Comparison of ENCODE assay signal across 19 cellular contexts in genomic region chr5:9540791-9541190, GRCh38. TPM values are rescaled to one million over a fixed set of nuclear protein-coding genes. Genes with fewer than 3 reads are reported as not detected.
DNase-seq lines count a peak whose midpoint lies in the region; ATAC-seq and TF ChIP-seq lines count a peak whose summit lies in the region.
"Had no signal": no experiment of that assay in that cellular context is flagged by ENCODE, and none has a peak within 500 bp of the region (broad histone marks: within the 10 kb centered on the region; RNA-seq: fewer than 3 reads in every experiment).

No MANE protein-coding gene starts in this region.

- peaks cover 64% of the 10 kb centered on the region for H3K4me1 Mint-ChIP-seq in HFFc6 (ENCODE audit: low read depth)
- H3K4me1 Mint-ChIP-seq: activated naive CD8-positive, alpha-beta T cell treated with anti-CD3 and anti-CD28 coated beads, Interleukin-2, amount 10 ng/mL, durations not matched to agents 7 days and 5 days had no signal

- DNase-seq in HFFc6: peak; percentile 79
- peak; percentile 69 for DNase-seq in astrocyte of the spinal cord (ENCODE audit: low read depth, low spot score)
- peak; percentile 67 for DNase-seq in fibroblast of villous mesenchyme (ENCODE audit: low read depth)
- peak; percentile 42 for DNase-seq in superior temporal gyrus (ENCODE audit: extremely low spot score)
- DNase-seq in NCI-H1694 treated with DMSO at 0.1 percent for 48 hours (lab: John Stamatoyannopoulos, UW): no peak
- no peak for DNase-seq in DMS153 treated with DMSO at 0.1 percent for 48 hours (lab: John Stamatoyannopoulos, UW; ENCODE audit: unreplicated experiment)
- DNase-seq: activated CD8-positive, alpha-beta T cell treated with anti-CD3 and anti-CD28 coated beads for 36 hours; activated naive CD8-positive, alpha-beta T cell treated with anti-CD3 and anti-CD28 coated beads, Interleukin-2, amount 10 ng/mL, durations not matched to agents 7 days and 5 days; activated T-cell treated with anti-CD3 and anti-CD28 coated beads, Interleukin-2, amount 50 U/mL, for 72 hours; DMS79; KG1; kidney; NCI-H1092 treated with DMSO at 0.1 percent for 48 hours; NCI-H748 treated with DMSO at 0.1 percent for 48 hours; stimulated activated CD4-positive, alpha-beta T cell treated with anti-CD3 and anti-CD28 coated beads, Interleukin-4, amount 100 ng/mL, for 1 hour had no signal

- H3K4me3 ChIP-seq in astrocyte of the spinal cord (ENCODE audit: low read depth, low read length): peak overlapping the region; percentile 21
- H3K4me3 ChIP-seq in fibroblast of villous mesenchyme (ENCODE audit: low read depth, low read length): peak overlapping the region; percentile 39

- no peak for ATAC-seq in GM19467 (IDR thresholded peaks at IDR 0.05; ENCODE audit: unreplicated experiment)
- ATAC-seq: activated CD8-positive, alpha-beta T cell treated with anti-CD3 and anti-CD28 coated beads for 36 hours; activated T-cell treated with anti-CD3 and anti-CD28 coated beads, Interleukin-2, amount 50 U/mL, for 72 hours; Panc1; sciatic nerve had no signal

- peaks cover 5% of the 10 kb centered on the region; the same call in 1 of the 2 replicates for H3K36me3 Mint-ChIP-seq in HFFc6 (ENCODE audit: low read depth)
- H3K36me3 Mint-ChIP-seq: activated naive CD8-positive, alpha-beta T cell treated with anti-CD3 and anti-CD28 coated beads, Interleukin-2, amount 10 ng/mL, durations not matched to agents 7 days and 5 days; CD14-positive monocyte had no signal

- peaks cover 4% of the 10 kb centered on the region for H3K27me3 Mint-ChIP-seq in HFFc6 (ENCODE audit: insufficient read depth)

- in situ Hi-C loops in astrocyte of the spinal cord (cut with HindIII; ENCODE audit: low sequenced_read_pairs): no loop called here

- H3K27ac Mint-ChIP-seq in HFFc6: peak overlapping the region; percentile 92
- H3K27ac Mint-ChIP-seq: activated CD8-positive, alpha-beta T cell treated with anti-CD3 and anti-CD28 coated beads for 36 hours; activated naive CD8-positive, alpha-beta T cell treated with anti-CD3 and anti-CD28 coated beads, Interleukin-2, amount 10 ng/mL, durations not matched to agents 7 days and 5 days; activated T-cell treated with anti-CD3 and anti-CD28 coated beads, Interleukin-2, amount 50 U/mL, for 72 hours; CD14-positive monocyte had no signal

- no peaks in the 10 kb centered on the region for H3K9me3 Mint-ChIP-seq in HFFc6
- H3K9me3 Mint-ChIP-seq: activated CD8-positive, alpha-beta T cell treated with anti-CD3 and anti-CD28 coated beads for 36 hours; activated naive CD8-positive, alpha-beta T cell treated with anti-CD3 and anti-CD28 coated beads, Interleukin-2, amount 10 ng/mL, durations not matched to agents 7 days and 5 days; activated T-cell treated with anti-CD3 and anti-CD28 coated beads, Interleukin-2, amount 50 U/mL, for 72 hours had no signal

- TF ChIP-seq CTCF in HFFc6 (IDR thresholded peaks at IDR 0.05) (no peak), astrocyte of the spinal cord (IDR thresholded peaks at IDR 0.05; ENCODE audit: low read depth, low read length) (no peak), fibroblast of villous mesenchyme (IDR thresholded peaks at IDR 0.05; ENCODE audit: insufficient read depth, low read depth, low read length) (no peak)

- H3K4me3 Mint-ChIP-seq in HFFc6: peak overlapping the region; percentile 87
- H3K4me3 Mint-ChIP-seq: activated CD8-positive, alpha-beta T cell treated with anti-CD3 and anti-CD28 coated beads for 36 hours; activated naive CD8-positive, alpha-beta T cell treated with anti-CD3 and anti-CD28 coated beads, Interleukin-2, amount 10 ng/mL, durations not matched to agents 7 days and 5 days; activated T-cell treated with anti-CD3 and anti-CD28 coated beads, Interleukin-2, amount 50 U/mL, for 72 hours; CD14-positive monocyte had no signal

RNA-seq across cellular contexts. Expression of gene SEMA5A, which starts 5.1 kb away (rescaled TPM):
- 10 to 100 TPM; 54.2 to 69.7 (median 59.9) TPM for total RNA-seq in HFFc6 (2021; fragmentation: NEBNext Ultra II Directional; extraction: Animal tissue kit (Norgen Biotek cat#: 25700))
- 72.5 and 74.7 TPM in 2 replicates for total RNA-seq in fibroblast of villous mesenchyme
- total RNA-seq: activated CD8-positive, alpha-beta T cell treated with anti-CD3 and anti-CD28 coated beads for 36 hours had no signal

Comparison
In these comparisons a context has a peak if more than half of its experiments do, and no peak if none do; other contexts are left out.
1. DNase-seq: peak in HFFc6 (single experiment), astrocyte of the spinal cord (single experiment), fibroblast of villous mesenchyme (single experiment) and superior temporal gyrus (single experiment); none in NCI-H1694 treated with DMSO at 0.1 percent for 48 hours (single experiment) and DMS153 treated with DMSO at 0.1 percent for 48 hours (single experiment).